In genomic region chr11:104338186-104338585, GRCh38 we compare ENCODE assay signal across 27 cellular contexts.
A peak's percentile ranks its signal among the peaks of the same experiment; 100 is the strongest.
DNase-seq lines count a peak whose midpoint lies in the region; ATAC-seq and TF ChIP-seq lines count a peak whose summit lies in the region.
"Had no signal": no experiment of that assay in that cellular context is flagged by ENCODE, and none has a peak within 500 bp of the region (broad histone marks: within the 10 kb centered on the region; RNA-seq: fewer than 3 reads in every experiment).

No MANE protein-coding gene starts in this region.

- no peaks in the 10 kb centered on the region for H3K36me3 Mint-ChIP-seq in HFFc6 (ENCODE audit: low read depth)
- no peaks in the 10 kb centered on the region for H3K36me3 Mint-ChIP-seq in effector memory CD8-positive, alpha-beta T cell (ENCODE audit: insufficient read depth)
- H3K36me3 Mint-ChIP-seq: activated CD4-positive, alpha-beta memory T cell treated with anti-CD3 and anti-CD28 coated beads for 36 hours; CD4-positive, alpha-beta memory T cell; stimulated activated memory B cell treated with anti-CD40 and anti-IgM and Interleukin-4, amounts not matched to agents 10 μg/mL and 1 μg/mL and 100 μg/mL, for 72 hours; type B pancreatic cell had no signal

- peak; percentile 10 for DNase-seq in AG08395 (ENCODE audit: low spot score)
- no peak for DNase-seq in HFFc6
- DNase-seq in astrocyte of the spinal cord (ENCODE audit: low read depth, low spot score) = peak; percentile 54
- DNase-seq in fibroblast of the aortic adventitia (ENCODE audit: low read depth) = peak; percentile 24
- no peak for DNase-seq in NCI-H2107 (lab: John Stamatoyannopoulos, UW)
- DNase-seq in effector memory CD8-positive, alpha-beta T cell = no peak
- no peak for DNase-seq in islet precursor cell
- DNase-seq: activated CD4-positive, alpha-beta memory T cell treated with anti-CD3 and anti-CD28 coated beads for 36 hours; activated CD4-positive, CD25-positive, alpha-beta regulatory T cell treated with anti-CD3 and anti-CD28 coated beads, Interleukin-2, amount 50 U/mL, for 72 hours; activated CD8-positive, alpha-beta memory T cell treated with anti-CD3 and anti-CD28 coated beads, Interleukin-2, amount 50 U/mL, for 4 hours; activated naive CD4-positive, alpha-beta T cell treated with Interleukin-2 at 50 U/mL for 16 hours; AML-193; CD4-positive, alpha-beta memory T cell; effector CD8-positive, alpha-beta T cell; erythroblast; gastrocnemius medialis; KG1; left cardiac atrium; NCI-H2029; NCI-H2227 treated with DMSO at 0.1 percent for 48 hours; NCI-H748 treated with DMSO at 0.1 percent for 48 hours; nephron progenitor cell; SIG-M5 had no signal

- H3K27me3 Mint-ChIP-seq in HFFc6 (ENCODE audit: insufficient read depth) = no peaks in the 10 kb centered on the region
- H3K27me3 Mint-ChIP-seq in effector memory CD8-positive, alpha-beta T cell = peaks cover 0 to 11% of the 10 kb centered on the region in 2 donors
- H3K27me3 Mint-ChIP-seq: activated CD4-positive, alpha-beta memory T cell treated with anti-CD3 and anti-CD28 coated beads for 36 hours; CD4-positive, alpha-beta memory T cell; stimulated activated memory B cell treated with anti-CD40 and anti-IgM and Interleukin-4, amounts not matched to agents 10 μg/mL and 1 μg/mL and 100 μg/mL, for 72 hours; type B pancreatic cell had no signal

- peak overlapping the region; percentile 11 for H3K27ac Mint-ChIP-seq in HFFc6
- H3K27ac Mint-ChIP-seq in effector memory CD8-positive, alpha-beta T cell = no peak overlapping the region
- H3K27ac Mint-ChIP-seq: activated CD4-positive, alpha-beta memory T cell treated with anti-CD3 and anti-CD28 coated beads for 36 hours; CD4-positive, alpha-beta memory T cell; nephron progenitor cell; stimulated activated memory B cell treated with anti-CD40 and anti-IgM and Interleukin-4, amounts not matched to agents 10 μg/mL and 1 μg/mL and 100 μg/mL, for 72 hours; T-helper 2 cell treated with Interferon-gamma antibody and Interleukin-4, amounts not matched to agents 5 μg/mL and 100 μg/mL, for 36 hours; type B pancreatic cell had no signal

- H3K4me3 ChIP-seq in astrocyte of the spinal cord (ENCODE audit: low read depth, low read length) (no peak overlapping the region), fibroblast of the aortic adventitia (ENCODE audit: low read depth, low read length) (no peak overlapping the region)
- H3K4me3 ChIP-seq: gastrocnemius medialis had no signal

- no peak overlapping the region for H3K4me3 Mint-ChIP-seq in HFFc6
- H3K4me3 Mint-ChIP-seq in effector memory CD8-positive, alpha-beta T cell = no peak overlapping the region
- H3K4me3 Mint-ChIP-seq: activated CD4-positive, alpha-beta memory T cell treated with anti-CD3 and anti-CD28 coated beads for 36 hours; CD4-positive, alpha-beta memory T cell; nephron progenitor cell; stimulated activated memory B cell treated with anti-CD40 and anti-IgM and Interleukin-4, amounts not matched to agents 10 μg/mL and 1 μg/mL and 100 μg/mL, for 72 hours; T-helper 2 cell treated with Interferon-gamma antibody and Interleukin-4, amounts not matched to agents 5 μg/mL and 100 μg/mL, for 36 hours; type B pancreatic cell had no signal

- H3K4me1 Mint-ChIP-seq in HFFc6 (ENCODE audit: low read depth) = peaks cover 13% of the 10 kb centered on the region; the same call in 1 of the 2 replicates
- peaks cover 0 to 5% of the 10 kb centered on the region in 2 donors for H3K4me1 Mint-ChIP-seq in effector memory CD8-positive, alpha-beta T cell (ENCODE audit: low read depth in 2 of 2)
- H3K4me1 Mint-ChIP-seq: nephron progenitor cell had no signal

- ATAC-seq in effector memory CD8-positive, alpha-beta T cell (replicated peaks) = no peak
- ATAC-seq in HG02938 (IDR thresholded peaks at IDR 0.05; ENCODE audit: unreplicated experiment) = no peak
- ATAC-seq: gastrocnemius medialis; left cardiac atrium; stimulated activated memory B cell treated with anti-CD40 and anti-IgM and Interleukin-4, amounts not matched to agents 10 μg/mL and 1 μg/mL and 100 μg/mL, for 72 hours had no signal

- peaks cover 11% of the 10 kb centered on the region for H3K9me3 Mint-ChIP-seq in HFFc6
- H3K9me3 Mint-ChIP-seq in effector memory CD8-positive, alpha-beta T cell = no peaks in the 10 kb centered on the region
- H3K9me3 Mint-ChIP-seq: activated CD4-positive, alpha-beta memory T cell treated with anti-CD3 and anti-CD28 coated beads for 36 hours; nephron progenitor cell; stimulated activated memory B cell treated with anti-CD40 and anti-IgM and Interleukin-4, amounts not matched to agents 10 μg/mL and 1 μg/mL and 100 μg/mL, for 72 hours; T-helper 2 cell treated with Interferon-gamma antibody and Interleukin-4, amounts not matched to agents 5 μg/mL and 100 μg/mL, for 36 hours had no signal

- TF ChIP-seq CTCF in HFFc6 (IDR thresholded peaks at IDR 0.05) = no peak
- TF ChIP-seq CTCF in astrocyte of the spinal cord (IDR thresholded peaks at IDR 0.05; ENCODE audit: low read depth, low read length) = no peak
- TF ChIP-seq CTCF in fibroblast of the aortic adventitia (IDR thresholded peaks at IDR 0.05; ENCODE audit: insufficient read depth, low read length) = no peak

- in situ Hi-C loops in astrocyte of the spinal cord (cut with HindIII; ENCODE audit: low sequenced_read_pairs) = no loop called here

Comparison
In these comparisons a context has a peak if more than half of its experiments do, and no peak if none do; other contexts are left out.
1. DNase-seq: peak in AG08395 (single experiment), astrocyte of the spinal cord (single experiment) and fibroblast of the aortic adventitia (single experiment); none in HFFc6 (single experiment), NCI-H2107 (single experiment), effector memory CD8-positive, alpha-beta T cell (0 of 3) and islet precursor cell (single experiment).